Comparison of ENCODE assay signal across 1 cellular context in genomic region chr15:82245942-82246341, GRCh38. TPM values are rescaled to one million over a fixed set of nuclear protein-coding genes. Genes with fewer than 3 reads are reported as not detected.
"Had no signal": no experiment of that assay in that cellular context is flagged by ENCODE, and none has a peak within 500 bp of the region (broad histone marks: within the 10 kb centered on the region; RNA-seq: fewer than 3 reads in every experiment).

No MANE protein-coding gene starts in this region.

RNA-seq across cellular contexts. Expression of gene SAXO2, which starts 16.7 kb away (rescaled TPM):
- total RNA-seq: SK-MEL-5 had no signal
